ENCODE assay signal across 11 cellular contexts in genomic region chr7:37440738-37441404, GRCh38. TPM values are rescaled to one million over a fixed set of nuclear protein-coding genes. Genes with fewer than 3 reads are reported as not detected.
DNase-seq lines count a peak whose midpoint lies in the region; ATAC-seq and TF ChIP-seq lines count a peak whose summit lies in the region.
"Had no signal": no experiment of that assay in that cellular context is flagged by ENCODE, and none has a peak within 500 bp of the region (broad histone marks: within the 10 kb centered on the region; RNA-seq: fewer than 3 reads in every experiment).

No MANE protein-coding gene starts in this region.

- peaks cover 58 to 77% (median 71%) of the 10 kb centered on the region in 3 donors for H3K4me1 Mint-ChIP-seq in CD8-positive, alpha-beta memory T cell
- H3K4me1 Mint-ChIP-seq in activated CD4-positive, alpha-beta T cell treated with anti-CD3 and anti-CD28 coated beads, Interleukin-2, amount 10 ng/mL, durations not matched to agents 7 days and 5 days, result peaks cover 77% of the 10 kb centered on the region

- TF ChIP-seq CTCF in esophagus squamous epithelium (IDR thresholded peaks at IDR 0.05) (no peak), gastrocnemius medialis (IDR thresholded peaks at IDR 0.05 in 4 of 5, conservative IDR thresholded peaks at IDR 0.05 in 1 of 5) (no peak)

- peak; percentile 43 to 76 for ATAC-seq in gastrocnemius medialis
- ATAC-seq in GM21825 (IDR thresholded peaks at IDR 0.05; ENCODE audit: unreplicated experiment), result no peak
- no peak for ATAC-seq in HG03025 (IDR thresholded peaks at IDR 0.05; ENCODE audit: low FRiP score, unreplicated experiment)

- 40 to 47% methylated on average over 8 of the region's 8 CpGs for WGBS in esophagus squamous epithelium, 2 donors

- in situ Hi-C loops in gastrocnemius medialis (cut with MboI; ENCODE audit: low sequenced_read_pairs in 4 of 4), result no loop called here

- H3K4me1 ChIP-seq in CD8-positive, alpha-beta memory T cell (ENCODE audit: insufficient read depth, low read length), result peaks cover 34% of the 10 kb centered on the region
- H3K4me1 ChIP-seq in esophagus squamous epithelium, result peaks cover 0 to 55% (median 9%) of the 10 kb centered on the region in 3 donors
- peaks cover 0 to 7% of the 10 kb centered on the region in 2 donors for H3K4me1 ChIP-seq in gastrocnemius medialis

- CTCF ChIA-PET in CD8-positive, alpha-beta memory T cell (lab: Charles Lee), result no interaction called here
- CTCF ChIA-PET in activated CD4-positive, alpha-beta T cell treated with anti-CD3 and anti-CD28 coated beads, Interleukin-2, amount 10 ng/mL, durations not matched to agents 7 days and 5 days (lab: Charles Lee), result interaction anchor here (0.6 to 1.4 kb wide), 3 partner anchors 11 to 495 kb away, joined by 3 read pairs; no protein-coding TSS in a partner anchor

- H3K36me3 ChIP-seq in CD8-positive, alpha-beta memory T cell (ENCODE audit: insufficient read depth, low read length), result no peaks in the 10 kb centered on the region
- H3K36me3 ChIP-seq in esophagus squamous epithelium, result no peaks in the 10 kb centered on the region
- no peaks in the 10 kb centered on the region for H3K36me3 ChIP-seq in gastrocnemius medialis

- intact Hi-C loops in esophagus squamous epithelium (cut with DNase I) (no loop called here), gastrocnemius medialis (cut with DNase I; ENCODE audit: low total_unique reads) (loop anchor here (10.0 kb wide), 3 partner anchors 86 to 206 kb away; no protein-coding TSS in a partner anchor)

- POLR2A ChIA-PET in CD8-positive, alpha-beta memory T cell (lab: Charles Lee), result no interaction called here
- POLR2A ChIA-PET in activated CD4-positive, alpha-beta T cell treated with anti-CD3 and anti-CD28 coated beads, Interleukin-2, amount 10 ng/mL, durations not matched to agents 7 days and 5 days (lab: Charles Lee), result no interaction called here

- no peaks in the 10 kb centered on the region for H3K9me3 Mint-ChIP-seq in CD8-positive, alpha-beta memory T cell
- H3K9me3 Mint-ChIP-seq in activated CD4-positive, alpha-beta T cell treated with anti-CD3 and anti-CD28 coated beads, Interleukin-2, amount 10 ng/mL, durations not matched to agents 7 days and 5 days, result no peaks in the 10 kb centered on the region

- H3K4me3 Mint-ChIP-seq in CD8-positive, alpha-beta memory T cell, result peak overlapping the region in 6 of 7 donors; percentile 10 to 75 (median 52)
- peak overlapping the region; percentile 70 for H3K4me3 Mint-ChIP-seq in activated CD4-positive, alpha-beta T cell treated with anti-CD3 and anti-CD28 coated beads, Interleukin-2, amount 10 ng/mL, durations not matched to agents 7 days and 5 days

- TF ChIP-seq POLR2A in esophagus squamous epithelium (IDR thresholded peaks at IDR 0.05), result no peak
- TF ChIP-seq POLR2A in gastrocnemius medialis (IDR thresholded peaks at IDR 0.05), result no peak

- H3K27me3 Mint-ChIP-seq in CD8-positive, alpha-beta memory T cell, result no peaks in the 10 kb centered on the region
- no peaks in the 10 kb centered on the region for H3K27me3 Mint-ChIP-seq in activated CD4-positive, alpha-beta T cell treated with anti-CD3 and anti-CD28 coated beads, Interleukin-2, amount 10 ng/mL, durations not matched to agents 7 days and 5 days

- H3K9me3 ChIP-seq in CD8-positive, alpha-beta memory T cell (ENCODE audit: low read length), result no peaks in the 10 kb centered on the region
- H3K9me3 ChIP-seq in esophagus squamous epithelium (no peaks in the 10 kb centered on the region), gastrocnemius medialis (no peaks in the 10 kb centered on the region)

- no peak overlapping the region for H3K4me3 ChIP-seq in CD8-positive, alpha-beta memory T cell (ENCODE audit: low read length)
- no peak overlapping the region for H3K4me3 ChIP-seq in esophagus squamous epithelium
- H3K4me3 ChIP-seq in gastrocnemius medialis, result no peak overlapping the region
- H3K4me3 ChIP-seq: smooth muscle cell had no signal

- no peak overlapping the region for H3K27ac ChIP-seq in CD8-positive, alpha-beta memory T cell (ENCODE audit: low read depth, low read length)
- H3K27ac ChIP-seq in esophagus squamous epithelium, result peak overlapping the region in 3 of 4 donors; percentile 50 to 79 (median 70)
- peak overlapping the region; percentile 46 to 66 (median 62) for H3K27ac ChIP-seq in gastrocnemius medialis

- peak overlapping the region; percentile 31 to 93 (median 72) for H3K27ac Mint-ChIP-seq in CD8-positive, alpha-beta memory T cell
- peak overlapping the region; percentile 94 for H3K27ac Mint-ChIP-seq in activated CD4-positive, alpha-beta T cell treated with anti-CD3 and anti-CD28 coated beads, Interleukin-2, amount 10 ng/mL, durations not matched to agents 7 days and 5 days

- peak in 2 of 5 donors; percentile 14 to 28 for DNase-seq in CD8-positive, alpha-beta memory T cell
- peak; percentile 50 for DNase-seq in activated CD4-positive, alpha-beta T cell treated with anti-CD3 and anti-CD28 coated beads, Interleukin-2, amount 10 ng/mL, durations not matched to agents 7 days and 5 days
- DNase-seq in esophagus squamous epithelium (lab: John Stamatoyannopoulos, UW) (no peak), gastrocnemius medialis (no peak), SIG-M5 (lab: John Stamatoyannopoulos, UW) (no peak), SW480 (ENCODE audit: low spot score) (no peak)
- DNase-seq: COR-L47, NCI-H1105 treated with DMSO at 0.1 percent for 48 hours had no signal

- no peaks in the 10 kb centered on the region for H3K27me3 ChIP-seq in CD8-positive, alpha-beta memory T cell (ENCODE audit: insufficient read depth, low read length, poor library complexity, severe bottlenecking)
- H3K27me3 ChIP-seq in esophagus squamous epithelium, result peaks cover 0 to 5% (median 0%) of the 10 kb centered on the region in 4 donors
- no peaks in the 10 kb centered on the region for H3K27me3 ChIP-seq in gastrocnemius medialis

- peaks cover 0 to 12% (median 4%) of the 10 kb centered on the region in 3 donors for H3K36me3 Mint-ChIP-seq in CD8-positive, alpha-beta memory T cell
- peaks cover 31% of the 10 kb centered on the region for H3K36me3 Mint-ChIP-seq in activated CD4-positive, alpha-beta T cell treated with anti-CD3 and anti-CD28 coated beads, Interleukin-2, amount 10 ng/mL, durations not matched to agents 7 days and 5 days (ENCODE audit: low read depth)

RNA-seq across cellular contexts. Expression of gene ELMO1, which starts 7.8 kb away (rescaled TPM):
- 10 to 100 TPM; 66.2 to 74.4 TPM for total RNA-seq in CD8-positive, alpha-beta memory T cell
- polyA plus RNA-seq in CD8-positive, alpha-beta memory T cell, result 65.6 TPM
- 100 to 1,000 TPM in 1 of 2 experiments, 10 to 100 TPM in 1; 99.8 to 142 TPM for total RNA-seq in activated CD4-positive, alpha-beta T cell treated with anti-CD3 and anti-CD28 coated beads, Interleukin-2, amount 10 ng/mL, durations not matched to agents 7 days and 5 days
- total RNA-seq in esophagus squamous epithelium, result 10 to 100 TPM in 2 of 4 donors, 1 to 10 TPM in 1, under 1 TPM in 1; 0.68 to 36.6 (median 11.8) TPM
- 10 to 100 TPM in 3 of 4 donors, 1 to 10 TPM in 1; 8.4 to 18.9 (median 14.6) TPM for total RNA-seq in gastrocnemius medialis

Comparison
In these comparisons a context has a peak if more than half of its experiments do, and no peak if none do; other contexts are left out.
1. ATAC-seq: peak in gastrocnemius medialis (2 of 2); none in GM21825 (single experiment) and HG03025 (single experiment).